In genomic region chr3:42505849-42506410, GRCh38 we compare ENCODE assay signal across 16 cellular contexts. TPM values are rescaled to one million over a fixed set of nuclear protein-coding genes. Genes with fewer than 3 reads are reported as not detected.
DNase-seq lines count a peak whose midpoint lies in the region; ATAC-seq and TF ChIP-seq lines count a peak whose summit lies in the region.
"Had no signal": no experiment of that assay in that cellular context is flagged by ENCODE, and none has a peak within 500 bp of the region (broad histone marks: within the 10 kb centered on the region; RNA-seq: fewer than 3 reads in every experiment).

No MANE protein-coding gene starts in this region.

- H3K4ac ChIP-seq in neuronal stem cell (ENCODE audit: low read length), result no peak overlapping the region

- DNase-seq in activated T-cell treated with anti-CD3 and anti-CD28 coated beads, Interleukin-2, amount 50 U/mL, for 48 hours, result peak; percentile 11 to 16
- DNase-seq in activated T-cell treated with anti-CD3 and anti-CD28 coated beads for 4 hours (no peak), activated B cell treated with CpG ODN at 0.5 μM for 24 hours (peak; percentile 4), left lobe of liver (ENCODE audit: low spot score) (peak; percentile 29), testis (peak; percentile 4), neuronal stem cell (ENCODE audit: low spot score) (no peak), DMS114 treated with DMSO at 0.1 percent for 48 hours (lab: John Stamatoyannopoulos, UW; ENCODE audit: unreplicated experiment) (no peak)
- DNase-seq: KBM-7; NCI-H1092 treated with DMSO at 0.1 percent for 48 hours; SHP77; stimulated activated CD4-positive, alpha-beta T cell treated with anti-CD3 and anti-CD28 coated beads, Interleukin-12 subunit alpha, Interleukin-12 subunit beta, amount 100 ng/mL, for 4 hours had no signal

- H2AFZ ChIP-seq in neuronal stem cell (ENCODE audit: low read length), result no peak overlapping the region

- no peak overlapping the region for H3K4me2 ChIP-seq in neuronal stem cell (ENCODE audit: insufficient read depth, low read length, poor library complexity, severe bottlenecking)

- no peak overlapping the region for H3K9ac ChIP-seq in neuronal stem cell (ENCODE audit: low read depth, low read length, poor library complexity)

- no peak overlapping the region for H3K14ac ChIP-seq in neuronal stem cell (ENCODE audit: low read length)

- H3K18ac ChIP-seq in neuronal stem cell (ENCODE audit: low read length), result no peak overlapping the region

- intact Hi-C loops in activated B cell treated with CpG ODN at 0.5 μM for 24 hours (cut with micrococcal nuclease) (no loop called here), testis (cut with DNase I; ENCODE audit: low total_unique reads) (no loop called here)

- WGBS in testis, 2 donors, result 90% methylated on average over 3 to 4 of the region's 4 CpGs
- no CpG with 5 or more reads among the region's 4 CpGs for WGBS in neuronal stem cell (ENCODE audit: extremely low coverage in 2 of 2, insufficient read length in 2 of 2, insufficient replicate concordance in 1 of 2), 2 donors

- H3K4me1 Mint-ChIP-seq in activated B cell treated with CpG ODN at 0.5 μM for 24 hours, result peaks cover 16% of the 10 kb centered on the region

- H3K27ac Mint-ChIP-seq in activated B cell treated with CpG ODN at 0.5 μM for 24 hours, result no peak overlapping the region
- H3K27ac Mint-ChIP-seq: mesothelial cell of epicardium had no signal

- H3K9me3 Mint-ChIP-seq in activated B cell treated with CpG ODN at 0.5 μM for 24 hours, result no peaks in the 10 kb centered on the region
- H3K9me3 Mint-ChIP-seq: mesothelial cell of epicardium had no signal

- TF ChIP-seq CTCF in activated B cell treated with CpG ODN at 0.5 μM for 24 hours (IDR thresholded peaks at IDR 0.05) (no peak), testis (IDR thresholded peaks at IDR 0.05) (no peak)

- H3K4me1 ChIP-seq in testis (peaks cover 10% of the 10 kb centered on the region), neuronal stem cell (ENCODE audit: control insufficient read depth in 2 of 2, insufficient read depth in 1 of 2, low read depth in 1 of 2, low read length in 2 of 2) (peaks cover 7 to 12% of the 10 kb centered on the region in 2 donors)

- CTCF ChIA-PET in activated B cell treated with CpG ODN at 0.5 μM for 24 hours (lab: Charles Lee), result no interaction called here

- H2AK5ac ChIP-seq in neuronal stem cell (ENCODE audit: low read depth, low read length), result no peak overlapping the region

- H3K36me3 ChIP-seq in testis (ENCODE audit: low read depth, missing control alignments) (no peaks in the 10 kb centered on the region), neuronal stem cell (replicated peaks in 1 of 2; ENCODE audit: control insufficient read depth in 2 of 2, insufficient read depth in 2 of 2, low read length in 2 of 2) (no peaks in the 10 kb centered on the region)
- H3K36me3 ChIP-seq: pancreas had no signal

- no peak overlapping the region for H4K8ac ChIP-seq in neuronal stem cell (ENCODE audit: low read depth, low read length)

- H3K23ac ChIP-seq in neuronal stem cell (ENCODE audit: low read depth, low read length, poor library complexity), result no peak overlapping the region

- no peak overlapping the region for H3K4me3 Mint-ChIP-seq in activated B cell treated with CpG ODN at 0.5 μM for 24 hours
- H3K4me3 Mint-ChIP-seq: mesothelial cell of epicardium had no signal

- H4K91ac ChIP-seq in neuronal stem cell (ENCODE audit: low read depth, low read length, poor library complexity), result no peak overlapping the region

- POLR2A ChIA-PET in activated B cell treated with CpG ODN at 0.5 μM for 24 hours (lab: Charles Lee), result no interaction called here

- no peaks in the 10 kb centered on the region for H3K27me3 ChIP-seq in testis
- peaks cover 6 to 66% (median 24%) of the 10 kb centered on the region in 3 experiments for H3K27me3 ChIP-seq in neuronal stem cell (ENCODE audit: control insufficient read depth in 3 of 3, insufficient read depth in 3 of 3, low read depth in 1 of 3, low read length in 3 of 3)
- H3K27me3 ChIP-seq: pancreas had no signal

- H3K4me3 ChIP-seq in testis (no peak overlapping the region), neuronal stem cell (ENCODE audit: low read length in 2 of 2) (no peak overlapping the region)
- H3K4me3 ChIP-seq: pancreas had no signal

- TF ChIP-seq POLR2A in testis (IDR thresholded peaks at IDR 0.05), result no peak

- H2BK12ac ChIP-seq in neuronal stem cell (ENCODE audit: low read length), result no peak overlapping the region

- H2BK5ac ChIP-seq in neuronal stem cell (ENCODE audit: low read length), result no peak overlapping the region

- H3K27ac ChIP-seq in testis, result no peak overlapping the region
- H3K27ac ChIP-seq in neuronal stem cell (replicated peaks; ENCODE audit: low read length), result no peak overlapping the region
- H3K27ac ChIP-seq: HL-60, pancreas had no signal

- no peak for ATAC-seq in activated B cell treated with CpG ODN at 0.5 μM for 24 hours (ENCODE audit: low read depth)
- no peak for ATAC-seq in left lobe of liver
- ATAC-seq in GM19328 (IDR thresholded peaks at IDR 0.05; ENCODE audit: unreplicated experiment), result no peak
- ATAC-seq: pancreas had no signal

- peaks cover 3% of the 10 kb centered on the region for H3K79me1 ChIP-seq in neuronal stem cell (ENCODE audit: low read depth, low read length)

- peaks cover 6% of the 10 kb centered on the region for H3K27me3 Mint-ChIP-seq in activated B cell treated with CpG ODN at 0.5 μM for 24 hours

- H2BK120ac ChIP-seq in neuronal stem cell (ENCODE audit: low read depth, low read length), result no peak overlapping the region

- no peak overlapping the region for H2BK15ac ChIP-seq in neuronal stem cell (ENCODE audit: low read length)

- H3K9me3 ChIP-seq in testis, result no peaks in the 10 kb centered on the region
- no peaks in the 10 kb centered on the region for H3K9me3 ChIP-seq in neuronal stem cell (replicated peaks in 1 of 2; ENCODE audit: control insufficient read depth in 2 of 2, insufficient read depth in 1 of 2, low read depth in 1 of 2, low read length in 2 of 2)
- H3K9me3 ChIP-seq: pancreas had no signal

- no peaks in the 10 kb centered on the region for H3K36me3 Mint-ChIP-seq in activated B cell treated with CpG ODN at 0.5 μM for 24 hours (ENCODE audit: low read depth)
- H3K36me3 Mint-ChIP-seq: mesothelial cell of epicardium had no signal

RNA-seq across cellular contexts. Expression of gene VIPR1, which starts 3.5 kb away (rescaled TPM):
- total RNA-seq in activated B cell treated with CpG ODN at 0.5 μM for 24 hours, result 3.2 and 3.6 TPM in 2 replicates
- 27.0 TPM for total RNA-seq in left lobe of liver
- 10 to 100 TPM in 1 of 2 donors, 1 to 10 TPM in 1; 4.6 to 10.2 TPM for total RNA-seq in testis
- 3.4 TPM for polyA plus RNA-seq in testis (ENCODE audit: insufficient read depth, low read depth, low replicate concordance)
- polyA plus RNA-seq in neuronal stem cell (2013, experiment 1 of 2), result 1.1 TPM
- polyA plus RNA-seq in neuronal stem cell (2013, experiment 2 of 2), result 1.00 TPM
- total RNA-seq: epithelial cell of proximal tubule had no signal

Comparison
In these comparisons a context has a peak if more than half of its experiments do, and no peak if none do; other contexts are left out.
1. DNase-seq: peak in activated T-cell treated with anti-CD3 and anti-CD28 coated beads, Interleukin-2, amount 50 U/mL, for 48 hours (2 of 2), activated B cell treated with CpG ODN at 0.5 μM for 24 hours (single experiment), left lobe of liver (single experiment) and testis (single experiment); none in activated T-cell treated with anti-CD3 and anti-CD28 coated beads for 4 hours (single experiment), neuronal stem cell (single experiment) and DMS114 treated with DMSO at 0.1 percent for 48 hours (single experiment).